Comparison of ENCODE assay signal across 11 cellular contexts in the genomic region with DNA sequence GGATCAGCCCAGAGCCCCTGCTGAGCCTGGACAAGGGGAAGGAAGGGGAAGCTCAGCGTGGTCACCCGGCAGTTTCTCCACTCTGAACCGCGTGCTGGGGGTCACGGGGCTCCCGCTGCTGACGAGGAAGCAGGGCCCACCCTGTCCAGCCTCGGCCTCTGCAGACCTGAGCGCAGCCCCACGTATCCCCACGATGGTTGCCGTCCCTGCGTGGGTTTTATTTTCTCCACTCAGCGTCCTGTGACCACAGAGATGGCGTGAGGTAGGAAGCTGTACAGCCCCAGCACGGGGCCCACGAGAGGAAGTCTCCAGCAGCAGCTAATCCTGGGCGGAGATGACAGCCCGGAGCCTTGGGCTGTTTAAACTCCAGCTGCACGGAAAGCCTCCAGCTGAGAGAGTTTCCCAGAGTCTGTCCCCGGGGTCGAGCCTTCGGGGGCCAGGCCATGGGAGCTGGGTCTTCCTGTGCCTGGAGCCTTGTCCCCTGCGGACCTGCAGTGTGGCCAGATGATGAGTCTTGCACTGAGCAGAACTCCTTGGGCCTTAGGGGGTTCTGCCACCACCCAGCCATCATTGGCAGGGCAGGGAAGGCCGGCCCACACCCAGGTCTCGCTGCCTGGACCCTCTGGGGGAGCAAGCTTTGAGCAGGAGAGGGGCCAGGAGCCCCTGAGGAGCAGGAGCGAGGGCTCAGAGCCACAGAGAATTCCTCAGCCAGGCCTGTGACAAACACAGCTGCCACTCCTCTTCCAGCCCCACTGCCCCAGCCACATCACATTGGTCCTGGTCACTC.
DNase-seq lines count a peak whose midpoint lies in the region; ATAC-seq and TF ChIP-seq lines count a peak whose summit lies in the region.
"Had no signal": no experiment of that assay in that cellular context is flagged by ENCODE, and none has a peak within 500 bp of the region (broad histone marks: within the 10 kb centered on the region; RNA-seq: fewer than 3 reads in every experiment).

No MANE protein-coding gene starts in this region.

- peaks cover 0 to 6% (median 4%) of the 10 kb centered on the region in 8 donors for H3K9me3 Mint-ChIP-seq in CD4-positive, alpha-beta memory T cell

- H3K36me3 Mint-ChIP-seq in CD4-positive, alpha-beta memory T cell, result no peaks in the 10 kb centered on the region
- H3K36me3 Mint-ChIP-seq: T-cell had no signal

- H3K36me3 ChIP-seq in adipocyte (ENCODE audit: control insufficient read depth, insufficient read depth, low read length, severe bottlenecking) (no peaks in the 10 kb centered on the region), psoas muscle (ENCODE audit: insufficient read depth in 1 of 2, low read depth in 1 of 2) (no peaks in the 10 kb centered on the region)
- no peaks in the 10 kb centered on the region for H3K36me3 ChIP-seq in CD4-positive, alpha-beta memory T cell (ENCODE audit: insufficient read depth, low read length)

- H3K9ac ChIP-seq in adipocyte (ENCODE audit: low read length), result peak overlapping the region; percentile 20

- POLR2A ChIA-PET in CD4-positive, alpha-beta memory T cell (lab: Charles Lee; ENCODE audit: partially characterized antibody), result no interaction called here

- H3K27ac ChIP-seq in right cardiac atrium (ENCODE audit: low read length) (no peak overlapping the region), psoas muscle (peak overlapping the region; percentile 46)
- no peak overlapping the region for H3K27ac ChIP-seq in CD4-positive, alpha-beta memory T cell (ENCODE audit: low read depth, low read length)

- H3K9me3 ChIP-seq in adipocyte (ENCODE audit: control insufficient read depth, low read length), result peaks cover 1% of the 10 kb centered on the region
- H3K9me3 ChIP-seq in right cardiac atrium (ENCODE audit: control insufficient read depth, low read length), result no peaks in the 10 kb centered on the region
- peaks cover 1% of the 10 kb centered on the region for H3K9me3 ChIP-seq in psoas muscle
- no peaks in the 10 kb centered on the region for H3K9me3 ChIP-seq in CD4-positive, alpha-beta memory T cell (ENCODE audit: control insufficient read depth in 1 of 2, low read length in 2 of 2)

- H3K4me3 ChIP-seq in adipocyte (ENCODE audit: low read length) (no peak overlapping the region), right cardiac atrium (ENCODE audit: low read length) (no peak overlapping the region), psoas muscle (no peak overlapping the region)
- no peak overlapping the region for H3K4me3 ChIP-seq in CD4-positive, alpha-beta memory T cell (ENCODE audit: low read length in 2 of 2)

- intact Hi-C loops in right cardiac atrium (cut with DNase I) (no loop called here), psoas muscle (cut with DNase I) (no loop called here)
- intact Hi-C loops in CD4-positive, alpha-beta memory T cell (cut with micrococcal nuclease), result no loop called here

- H3K4me3 Mint-ChIP-seq in CD4-positive, alpha-beta memory T cell, result no peak overlapping the region
- H3K4me3 Mint-ChIP-seq: activated T-cell treated with anti-CD3 and anti-CD28 coated beads, Interleukin-2, amount 50 U/mL, for 24 hours; T-cell had no signal

- peak; percentile 58 for DNase-seq in GF-D8 (lab: John Stamatoyannopoulos, UW)
- DNase-seq in adipocyte (ENCODE audit: low read depth), result peak; percentile 79
- peak in 2 of 3 donors; percentile 74 to 75 for DNase-seq in right cardiac atrium
- no peak for DNase-seq in psoas muscle
- DNase-seq in glomerular visceral epithelial cell (ENCODE audit: extremely low spot score), result no peak
- DNase-seq in CD4-positive, alpha-beta memory T cell, result no peak
- no peak for DNase-seq in omental fat pad (ENCODE audit: low spot score)
- DNase-seq: activated T-cell treated with anti-CD3 and anti-CD28 coated beads, Interleukin-2, amount 50 U/mL, for 24 hours; NCI-H2107 had no signal

- CTCF ChIA-PET in CD4-positive, alpha-beta memory T cell (lab: Charles Lee; ENCODE audit: partially characterized antibody), result no interaction called here

- peak; percentile 35 to 58 for ATAC-seq in right cardiac atrium
- peak in 3 of 4 donors; percentile 34 to 53 (median 38) for ATAC-seq in psoas muscle
- ATAC-seq in HG03439 (IDR thresholded peaks at IDR 0.05; ENCODE audit: unreplicated experiment), result no peak
- ATAC-seq in omental fat pad (ENCODE audit: low FRiP score), result no peak
- ATAC-seq: T-cell had no signal

- peaks cover 0 to 4% (median under 1%) of the 10 kb centered on the region in 4 donors for H3K4me1 Mint-ChIP-seq in CD4-positive, alpha-beta memory T cell

- H3K27ac Mint-ChIP-seq in CD4-positive, alpha-beta memory T cell, result no peak overlapping the region
- H3K27ac Mint-ChIP-seq: activated T-cell treated with anti-CD3 and anti-CD28 coated beads, Interleukin-2, amount 50 U/mL, for 24 hours; T-cell had no signal

- H3K4me1 ChIP-seq in adipocyte (ENCODE audit: control insufficient read depth, insufficient read depth, low read length) (peaks cover 26% of the 10 kb centered on the region), right cardiac atrium (ENCODE audit: control insufficient read depth, insufficient read depth, low read length) (peaks cover 6% of the 10 kb centered on the region), psoas muscle (peaks cover 3% of the 10 kb centered on the region)
- H3K4me1 ChIP-seq in CD4-positive, alpha-beta memory T cell (ENCODE audit: insufficient read depth, low read length), result no peaks in the 10 kb centered on the region

- peaks cover 21 to 23% of the 10 kb centered on the region in 2 donors for H3K27me3 Mint-ChIP-seq in CD4-positive, alpha-beta memory T cell

- TF ChIP-seq CTCF in psoas muscle (IDR thresholded peaks at IDR 0.05) (no peak), omental fat pad (IDR thresholded peaks at IDR 0.05) (no peak)

- 45% methylated on average over 27 of the region's 27 CpGs for WGBS in right cardiac atrium
- 46 to 56% (median 55%) methylated on average over 25 to 27 of the region's 27 CpGs for WGBS in psoas muscle, 3 donors

- H3K27me3 ChIP-seq in adipocyte (replicated peaks; ENCODE audit: control insufficient read depth, insufficient read depth, low read length), result no peaks in the 10 kb centered on the region
- H3K27me3 ChIP-seq in right cardiac atrium (ENCODE audit: control insufficient read depth, insufficient read depth), result no peaks in the 10 kb centered on the region
- H3K27me3 ChIP-seq in psoas muscle (ENCODE audit: insufficient read depth in 3 of 3, low read length in 2 of 3), result no peaks in the 10 kb centered on the region
- no peaks in the 10 kb centered on the region for H3K27me3 ChIP-seq in CD4-positive, alpha-beta memory T cell (ENCODE audit: insufficient read depth, low read length)

Comparison
In these comparisons a context has a peak if more than half of its experiments do, and no peak if none do; other contexts are left out.
1. DNase-seq: peak in GF-D8 (single experiment), adipocyte (single experiment) and right cardiac atrium (2 of 3); none in psoas muscle (0 of 2), glomerular visceral epithelial cell (single experiment), CD4-positive, alpha-beta memory T cell (0 of 5) and omental fat pad (single experiment).
2. ATAC-seq: peak in right cardiac atrium (2 of 2) and psoas muscle (3 of 4); none in HG03439 (single experiment) and omental fat pad (single experiment).